1 cellular context compared by ENCODE assay signal in genomic region chr1:41616563-41616962, GRCh38.
TF ChIP-seq lines count a peak whose summit lies in the region.

No MANE protein-coding gene starts in this region.

TF ChIP-seq in IMR-90, 13 proteins besides CTCF, POLR2A, EP300 and RAD21:
- TF ChIP-seq RFX5 (IDR thresholded peaks at IDR 0.05; ENCODE audit: low read depth, low read length) (no peak), NFE2L2 (IDR thresholded peaks at IDR 0.05; ENCODE audit: low read depth, low read length) (no peak), RCOR1 (IDR thresholded peaks at IDR 0.05; ENCODE audit: insufficient replicate concordance, low read length) (no peak), BHLHE40 (IDR thresholded peaks at IDR 0.05; ENCODE audit: low read depth, low read length) (no peak), CEBPB (IDR thresholded peaks at IDR 0.05; ENCODE audit: low read depth, low read length) (no peak), MAFK (IDR thresholded peaks at IDR 0.05; ENCODE audit: low read depth, low read length) (no peak), MXI1 (IDR thresholded peaks at IDR 0.05; ENCODE audit: borderline replicate concordance, low read depth, low read length) (no peak), CHD1 (IDR thresholded peaks at IDR 0.05; ENCODE audit: low read depth, low read length) (no peak)
